10 cellular contexts compared by ENCODE assay signal in genomic region chr15:44243146-44243545, GRCh38.
"Had no signal": no experiment of that assay in that cellular context is flagged by ENCODE, and none has a peak within 500 bp of the region (broad histone marks: within the 10 kb centered on the region; RNA-seq: fewer than 3 reads in every experiment).

No MANE protein-coding gene starts in this region.

- DNase-seq: activated CD4-positive, alpha-beta T cell treated with anti-CD3 and anti-CD28 coated beads for 48 hours; activated CD8-positive, alpha-beta memory T cell treated with anti-CD3 and anti-CD28 coated beads, Interleukin-2, amount 50 U/mL, for 4 hours; activated CD8-positive, alpha-beta T cell treated with anti-CD3 and anti-CD28 coated beads, Interleukin-2, amount 10 ng/mL, durations not matched to agents 7 days and 5 days; activated gamma-delta T cell; activated T-cell treated with anti-CD3 and anti-CD28 coated beads, Interleukin-2, amount 50 U/mL, for 72 hours; brain microvascular endothelial cell; cerebellar nuclear complex; erythroblast; glutamatergic neuron; immature natural killer cell had no signal
